Comparison of ENCODE assay signal across 9 cellular contexts in the genomic region with DNA sequence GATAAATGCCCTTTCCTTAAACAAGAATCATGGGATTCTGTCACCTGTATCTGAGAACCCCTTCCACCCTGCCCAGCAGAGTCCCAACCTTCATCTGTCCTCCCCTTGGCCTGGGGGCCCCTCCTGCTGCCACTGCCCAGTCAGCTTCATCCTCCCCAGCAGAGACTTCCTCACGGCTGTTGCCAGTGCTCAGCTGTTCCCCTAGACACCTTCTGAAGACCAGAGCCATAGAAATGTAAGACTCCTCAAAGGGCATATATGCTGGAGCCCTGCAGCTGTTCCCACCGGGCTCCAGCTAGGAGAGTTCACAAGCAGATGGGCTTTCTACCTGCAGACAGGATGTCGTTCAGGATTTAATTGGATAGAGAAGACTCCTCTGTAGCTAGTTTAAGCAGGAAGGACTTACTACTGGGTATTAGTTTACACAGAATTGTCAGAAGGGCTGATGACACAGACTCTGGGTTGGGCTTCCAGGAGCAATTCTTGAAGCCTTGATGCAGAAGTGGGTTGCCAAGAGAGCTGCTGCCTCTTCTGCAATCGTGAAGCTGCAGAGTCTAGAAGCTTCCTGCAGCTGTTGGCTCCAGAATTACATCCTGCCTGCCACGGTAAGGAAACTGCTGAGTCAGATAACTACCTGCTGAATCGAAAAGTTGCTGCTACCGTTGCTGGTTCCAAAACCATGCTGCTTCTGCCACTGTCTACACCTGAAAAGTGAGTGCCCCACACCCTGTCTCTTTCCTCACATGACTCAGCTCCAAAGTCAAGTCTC. TPM values are rescaled to one million over a fixed set of nuclear protein-coding genes. Genes with fewer than 3 reads are reported as not detected.
A peak's percentile ranks its signal among the peaks of the same experiment; 100 is the strongest.
DNase-seq lines count a peak whose midpoint lies in the region; ATAC-seq and TF ChIP-seq lines count a peak whose summit lies in the region.
"Had no signal": no experiment of that assay in that cellular context is flagged by ENCODE, and none has a peak within 500 bp of the region (broad histone marks: within the 10 kb centered on the region; RNA-seq: fewer than 3 reads in every experiment).

No MANE protein-coding gene starts in this region.

- intact Hi-C loops in Calu3 (cut with micrococcal nuclease; ENCODE audit: unreplicated experiment) (no loop called here), posterior cingulate gyrus (cut with DNase I) (no loop called here)

- peaks cover 11% of the 10 kb centered on the region for H3K4me1 ChIP-seq in adipocyte (ENCODE audit: control insufficient read depth, insufficient read depth, low read length)

- no peaks in the 10 kb centered on the region for H3K36me3 ChIP-seq in adipocyte (ENCODE audit: control insufficient read depth, insufficient read depth, low read length, severe bottlenecking)
- H3K36me3 ChIP-seq: neutrophil had no signal

- no peak for ATAC-seq in GM21619 (IDR thresholded peaks at IDR 0.05; ENCODE audit: unreplicated experiment)

- H3K4me3 Mint-ChIP-seq in nephron (peak overlapping the region in 1 of 3 experiments; percentile 9), Calu3 (ENCODE audit: low read depth, unreplicated experiment) (no peak overlapping the region)

- TF ChIP-seq CTCF in nephron (IDR thresholded peaks at IDR 0.05; ENCODE audit: unreplicated experiment in 3 of 3) (no peak), Calu3 (IDR thresholded peaks at IDR 0.05; ENCODE audit: unreplicated experiment) (no peak)

- no peaks in the 10 kb centered on the region for H3K9me3 Mint-ChIP-seq in nephron
- no peaks in the 10 kb centered on the region for H3K9me3 Mint-ChIP-seq in Calu3 (ENCODE audit: low read depth, unreplicated experiment)

- no peaks in the 10 kb centered on the region for H3K36me3 Mint-ChIP-seq in nephron (ENCODE audit: low read depth)
- no peaks in the 10 kb centered on the region for H3K36me3 Mint-ChIP-seq in Calu3 (ENCODE audit: insufficient read depth, unreplicated experiment)

- CTCF ChIA-PET in Calu3 (lab: Charles Lee): interaction anchor here (1.1 kb wide), 1 partner anchor 10 kb away, joined by 3 read pairs; no protein-coding TSS in a partner anchor

- peaks cover 28% of the 10 kb centered on the region for H3K27me3 ChIP-seq in adipocyte (replicated peaks; ENCODE audit: control insufficient read depth, insufficient read depth, low read length)

- peak overlapping the region; percentile 55 to 78 (median 68) for H3K27ac Mint-ChIP-seq in nephron
- H3K27ac Mint-ChIP-seq in Calu3 (ENCODE audit: unreplicated experiment): no peak overlapping the region

- peak; percentile 39 for DNase-seq in NK-92 treated with Interleukin-12 subunit alpha and Interleukin-12 subunit beta, amount 100 ng/mL, for 24 hours (lab: John Stamatoyannopoulos, UW)
- DNase-seq in NK-92 (lab: John Stamatoyannopoulos, UW; ENCODE audit: unreplicated experiment) (no peak), NCI-H2196 (lab: John Stamatoyannopoulos, UW; ENCODE audit: unreplicated experiment) (peak; percentile 75), adipocyte (ENCODE audit: low read depth) (peak; percentile 37), Calu3 (no peak), posterior cingulate gyrus (no peak)

- peaks cover 2% of the 10 kb centered on the region for H3K9me3 ChIP-seq in adipocyte (ENCODE audit: control insufficient read depth, low read length)
- H3K9me3 ChIP-seq: neutrophil had no signal

- BruUV-seq in Calu3 (replicated peaks; lab: Mats Ljungman, UMichigan): no TSS peak

- no peak overlapping the region for H3K4me3 ChIP-seq in adipocyte (ENCODE audit: low read length)

- H3K27me3 Mint-ChIP-seq in nephron (ENCODE audit: low read depth) (peaks cover 14% of the 10 kb centered on the region), Calu3 (ENCODE audit: unreplicated experiment) (peaks cover 100% of the 10 kb centered on the region)

- H3K9ac ChIP-seq in adipocyte (ENCODE audit: low read length): no peak overlapping the region

- peaks cover 72% of the 10 kb centered on the region for H3K4me1 Mint-ChIP-seq in nephron
- no peaks in the 10 kb centered on the region for H3K4me1 Mint-ChIP-seq in Calu3 (ENCODE audit: low read depth, unreplicated experiment)

RNA-seq across cellular contexts. Expression of a gene that starts 57.1 kb away (rescaled TPM):
- total RNA-seq in Calu3 (2022): not detected in 2 replicates

Comparison
In these comparisons a context has a peak if more than half of its experiments do, and no peak if none do; other contexts are left out.
1. DNase-seq: peak in NK-92 treated with Interleukin-12 subunit alpha and Interleukin-12 subunit beta, amount 100 ng/mL, for 24 hours (single experiment), NCI-H2196 (single experiment) and adipocyte (single experiment); none in NK-92 (single experiment), Calu3 (single experiment) and posterior cingulate gyrus (0 of 10).